In the genomic region with DNA sequence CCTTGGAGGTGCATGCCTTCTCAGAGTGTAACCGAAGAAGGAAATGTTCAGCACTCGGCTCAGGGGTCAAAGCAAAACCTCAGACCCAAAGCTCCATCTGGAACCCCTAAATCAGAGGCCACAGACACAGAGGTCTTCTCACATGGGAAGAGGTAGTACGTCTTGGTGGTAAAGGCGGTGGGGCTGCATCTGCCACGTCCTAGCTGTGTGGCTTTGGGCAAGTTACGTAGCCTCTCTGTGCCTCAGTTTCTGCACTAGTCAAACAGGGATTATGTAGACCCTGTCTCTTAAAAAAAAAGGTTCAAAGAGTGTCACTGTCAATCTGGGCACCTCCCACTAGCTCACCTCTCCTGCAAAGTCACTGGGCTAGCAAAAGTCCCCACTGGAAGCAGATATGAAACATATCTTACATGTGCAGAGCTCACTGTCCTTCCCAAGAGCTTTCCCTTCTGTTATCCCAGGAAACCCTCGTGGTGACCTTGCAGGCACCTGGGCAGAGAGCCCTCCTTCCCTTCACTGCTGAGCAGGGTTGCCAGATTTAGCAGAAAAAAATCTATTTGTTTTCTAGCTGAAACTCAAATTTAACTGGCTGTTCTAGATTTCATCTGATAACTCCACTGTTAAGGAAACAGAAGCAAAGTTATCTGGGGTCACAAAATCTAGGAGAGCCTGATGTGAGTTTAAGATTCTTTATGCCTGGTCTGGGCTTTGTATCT, we compare ENCODE assay signal across 20 cellular contexts. TPM values are rescaled to one million over a fixed set of nuclear protein-coding genes. Genes with fewer than 3 reads are reported as not detected.
A peak's percentile ranks its signal among the peaks of the same experiment; 100 is the strongest.
DNase-seq lines count a peak whose midpoint lies in the region; ATAC-seq and TF ChIP-seq lines count a peak whose summit lies in the region.
"Had no signal": no experiment of that assay in that cellular context is flagged by ENCODE, and none has a peak within 500 bp of the region (broad histone marks: within the 10 kb centered on the region; RNA-seq: fewer than 3 reads in every experiment).

No MANE protein-coding gene starts in this region.

- CTCF ChIA-PET in MCF 10A (lab: Yijun Ruan, JAX): interaction anchor here (0.6 to 12.4 kb wide), 16 partner anchors 9 to 370 kb away, joined by 3 to 258 read pairs (median 3); no protein-coding TSS in a partner anchor
- CTCF ChIA-PET in activated CD8-positive, alpha-beta T cell treated with anti-CD3 and anti-CD28 coated beads, Interleukin-2, amount 10 ng/mL, durations not matched to agents 7 days and 5 days (lab: Charles Lee): no interaction called here

- H3K27ac Mint-ChIP-seq in MCF 10A (ENCODE audit: low read depth, unreplicated experiment) (no peak overlapping the region), type B pancreatic cell (peak overlapping the region; percentile 64)
- H3K27ac Mint-ChIP-seq in dendritic cell treated with granulocyte-macrophage colony-stimulating factor and Interleukin-4, amounts not matched to agents 40 ng/mL and 50 ng/mL, for 4 days: peak overlapping the region; percentile 79
- no peak overlapping the region for H3K27ac Mint-ChIP-seq in activated CD8-positive, alpha-beta T cell treated with anti-CD3 and anti-CD28 coated beads, Interleukin-2, amount 10 ng/mL, durations not matched to agents 7 days and 5 days

- no peak for TF ChIP-seq POLR2A in breast epithelium (IDR thresholded peaks at IDR 0.05)
- TF ChIP-seq POLR2A in right lobe of liver (IDR thresholded peaks at IDR 0.05): no peak

- POLR2A ChIA-PET in MCF 10A (lab: Yijun Ruan, JAX): interaction anchor here (0.8 to 2.2 kb wide), 5 partner anchors 13 to 171 kb away, joined by 3 to 7 read pairs (median 3); no protein-coding TSS in a partner anchor
- POLR2A ChIA-PET in activated CD8-positive, alpha-beta T cell treated with anti-CD3 and anti-CD28 coated beads, Interleukin-2, amount 10 ng/mL, durations not matched to agents 7 days and 5 days (lab: Charles Lee): no interaction called here

- H3K4me1 ChIP-seq in breast epithelium (peaks cover 3 to 24% of the 10 kb centered on the region in 2 donors), right lobe of liver (peaks cover 0 to 37% (median 13%) of the 10 kb centered on the region in 4 donors)
- H3K4me1 ChIP-seq: HAP-1 had no signal

- 58% methylated on average over 6 of the region's 7 CpGs for WGBS in right lobe of liver (ENCODE audit: insufficient coverage, low coverage, low lambda C conversion rate, missing lambda C conversion rate)

- TF ChIP-seq CTCF in breast epithelium (IDR thresholded peaks at IDR 0.05): no peak
- no peak for TF ChIP-seq CTCF in MCF 10A (IDR thresholded peaks at IDR 0.05; ENCODE audit: unreplicated experiment)
- TF ChIP-seq CTCF in right lobe of liver (IDR thresholded peaks at IDR 0.05): no peak
- no peak for TF ChIP-seq CTCF in type B pancreatic cell (conservative IDR thresholded peaks at IDR 0.05)

- no peak overlapping the region for H3K4me3 Mint-ChIP-seq in MCF 10A (ENCODE audit: unreplicated experiment)
- H3K4me3 Mint-ChIP-seq in dendritic cell treated with granulocyte-macrophage colony-stimulating factor and Interleukin-4, amounts not matched to agents 40 ng/mL and 50 ng/mL, for 4 days: no peak overlapping the region
- no peak overlapping the region for H3K4me3 Mint-ChIP-seq in type B pancreatic cell
- no peak overlapping the region for H3K4me3 Mint-ChIP-seq in activated CD8-positive, alpha-beta T cell treated with anti-CD3 and anti-CD28 coated beads, Interleukin-2, amount 10 ng/mL, durations not matched to agents 7 days and 5 days
- H3K4me3 Mint-ChIP-seq: CD4-positive, alpha-beta memory T cell had no signal

- no peaks in the 10 kb centered on the region for H3K9me3 ChIP-seq in breast epithelium
- H3K9me3 ChIP-seq in right lobe of liver: no peaks in the 10 kb centered on the region
- H3K9me3 ChIP-seq: HAP-1 had no signal

- peak; percentile 43 to 76 (median 67) for ATAC-seq in right lobe of liver
- no peak for ATAC-seq in activated CD8-positive, alpha-beta T cell treated with anti-CD3 and anti-CD28 coated beads, Interleukin-2, amount 10 ng/mL, durations not matched to agents 7 days and 5 days
- ATAC-seq: GM12878 had no signal

- H3K36me3 ChIP-seq in breast epithelium (peaks cover 5% of the 10 kb centered on the region), right lobe of liver (peaks cover 0 to 17% (median 0%) of the 10 kb centered on the region in 4 donors)
- H3K36me3 ChIP-seq: HAP-1 had no signal

- no TSS peak for BruUV-seq in MCF 10A (replicated peaks; lab: Mats Ljungman, UMichigan)

- DNase-seq in breast epithelium (ENCODE audit: low spot score in 2 of 2) (no peak), MCF 10A (ENCODE audit: unreplicated experiment) (no peak), right lobe of liver (peak in 2 of 3 donors; percentile 63 to 69), type B pancreatic cell (ENCODE audit: extremely low spot score, unreplicated experiment) (no peak), AG20443 (ENCODE audit: low spot score) (no peak), NCI-H446 (lab: John Stamatoyannopoulos, UW) (no peak)
- no peak for DNase-seq in activated CD8-positive, alpha-beta T cell treated with anti-CD3 and anti-CD28 coated beads, Interleukin-2, amount 10 ng/mL, durations not matched to agents 7 days and 5 days
- DNase-seq: Calu3; CD4-positive, alpha-beta memory T cell; GM23248; NCI-H1105 treated with DMSO at 0.1 percent for 48 hours; NCI-H1694; NCI-H510A treated with DMSO at 0.1 percent for 48 hours; NCI-H82; RPMI8226; SIG-M5 had no signal

- no peak overlapping the region for H3K4me3 ChIP-seq in breast epithelium
- no peak overlapping the region for H3K4me3 ChIP-seq in right lobe of liver
- H3K4me3 ChIP-seq: GM12878, GM23248, HAP-1 had no signal

- no peaks in the 10 kb centered on the region for H3K9me3 Mint-ChIP-seq in MCF 10A (ENCODE audit: unreplicated experiment)
- no peaks in the 10 kb centered on the region for H3K9me3 Mint-ChIP-seq in dendritic cell treated with granulocyte-macrophage colony-stimulating factor and Interleukin-4, amounts not matched to agents 40 ng/mL and 50 ng/mL, for 4 days
- H3K9me3 Mint-ChIP-seq in type B pancreatic cell: no peaks in the 10 kb centered on the region
- H3K9me3 Mint-ChIP-seq in activated CD8-positive, alpha-beta T cell treated with anti-CD3 and anti-CD28 coated beads, Interleukin-2, amount 10 ng/mL, durations not matched to agents 7 days and 5 days (ENCODE audit: insufficient read depth): no peaks in the 10 kb centered on the region

- no peaks in the 10 kb centered on the region for H3K27me3 Mint-ChIP-seq in MCF 10A (ENCODE audit: insufficient read depth, unreplicated experiment)
- no peaks in the 10 kb centered on the region for H3K27me3 Mint-ChIP-seq in dendritic cell treated with granulocyte-macrophage colony-stimulating factor and Interleukin-4, amounts not matched to agents 40 ng/mL and 50 ng/mL, for 4 days
- H3K27me3 Mint-ChIP-seq in type B pancreatic cell: no peaks in the 10 kb centered on the region
- H3K27me3 Mint-ChIP-seq in activated CD8-positive, alpha-beta T cell treated with anti-CD3 and anti-CD28 coated beads, Interleukin-2, amount 10 ng/mL, durations not matched to agents 7 days and 5 days (ENCODE audit: low read depth): peaks cover 39% of the 10 kb centered on the region

- no peaks in the 10 kb centered on the region for H3K27me3 ChIP-seq in breast epithelium
- no peaks in the 10 kb centered on the region for H3K27me3 ChIP-seq in right lobe of liver

- intact Hi-C loops in breast epithelium (cut with DNase I; ENCODE audit: low total_unique reads): loop anchor here (10.0 kb wide), 1 partner anchor 304 kb away; no protein-coding TSS in a partner anchor
- intact Hi-C loops in MCF 10A (cut with micrococcal nuclease): no loop called here
- intact Hi-C loops in dendritic cell treated with granulocyte-macrophage colony-stimulating factor and Interleukin-4, amounts not matched to agents 40 ng/mL and 50 ng/mL, for 4 days (cut with micrococcal nuclease): no loop called here
- intact Hi-C loops in right lobe of liver (cut with DNase I): loop anchor here (10.0 kb wide), 2 partner anchors 214 to 304 kb away; no protein-coding TSS in a partner anchor

- peak overlapping the region; percentile 6 to 34 for H3K27ac ChIP-seq in breast epithelium
- peak overlapping the region in 1 of 3 donors; percentile 43 for H3K27ac ChIP-seq in right lobe of liver
- H3K27ac ChIP-seq: 22Rv1, GM23248 had no signal

- H3K4me1 Mint-ChIP-seq in MCF 10A (ENCODE audit: insufficient read depth, unreplicated experiment) (peaks cover 18% of the 10 kb centered on the region), type B pancreatic cell (ENCODE audit: unreplicated experiment) (peaks cover 62% of the 10 kb centered on the region)
- peaks cover 87% of the 10 kb centered on the region for H3K4me1 Mint-ChIP-seq in dendritic cell treated with granulocyte-macrophage colony-stimulating factor and Interleukin-4, amounts not matched to agents 40 ng/mL and 50 ng/mL, for 4 days (ENCODE audit: low read depth)
- peaks cover 14% of the 10 kb centered on the region for H3K4me1 Mint-ChIP-seq in activated CD8-positive, alpha-beta T cell treated with anti-CD3 and anti-CD28 coated beads, Interleukin-2, amount 10 ng/mL, durations not matched to agents 7 days and 5 days (ENCODE audit: low read depth)

- peaks cover 95% of the 10 kb centered on the region for H3K36me3 Mint-ChIP-seq in MCF 10A (ENCODE audit: insufficient read depth, unreplicated experiment)
- H3K36me3 Mint-ChIP-seq in dendritic cell treated with granulocyte-macrophage colony-stimulating factor and Interleukin-4, amounts not matched to agents 40 ng/mL and 50 ng/mL, for 4 days (ENCODE audit: low read depth): peaks cover 86% of the 10 kb centered on the region
- peaks cover 35% of the 10 kb centered on the region for H3K36me3 Mint-ChIP-seq in type B pancreatic cell
- H3K36me3 Mint-ChIP-seq in activated CD8-positive, alpha-beta T cell treated with anti-CD3 and anti-CD28 coated beads, Interleukin-2, amount 10 ng/mL, durations not matched to agents 7 days and 5 days (ENCODE audit: low read depth): no peaks in the 10 kb centered on the region
- H3K36me3 Mint-ChIP-seq: CD4-positive, alpha-beta memory T cell had no signal

RNA-seq across cellular contexts. Expression of gene NAA20, which starts 18.0 kb away (rescaled TPM):
- total RNA-seq in breast epithelium (10 to 100 TPM; 32.6 to 47.2 (median 44.5) TPM), MCF 10A (2022) (109 and 126 TPM in 2 replicates), right lobe of liver (10 to 100 TPM; 34.0 to 48.0 (median 41.7) TPM), type B pancreatic cell (ENCODE audit: low replicate concordance) (63.5 and 69.4 TPM in 2 replicates)
- total RNA-seq in activated CD8-positive, alpha-beta T cell treated with anti-CD3 and anti-CD28 coated beads, Interleukin-2, amount 10 ng/mL, durations not matched to agents 7 days and 5 days: 10 to 100 TPM; 55.8 to 59.1 TPM

RNA-seq across cellular contexts. Expression of gene CRNKL1, which starts 53.1 kb away (rescaled TPM):
- total RNA-seq in breast epithelium (10 to 100 TPM; 18.9 to 41.6 (median 24.6) TPM), MCF 10A (2022) (19.4 and 20.1 TPM in 2 replicates), right lobe of liver (10 to 100 TPM in 1 of 6 experiments, 1 to 10 TPM in 5; 5.5 to 13.2 (median 7.2) TPM), type B pancreatic cell (ENCODE audit: low replicate concordance) (23.6 and 25.1 TPM in 2 replicates)
- 10 to 100 TPM; 17.4 to 20.8 TPM for total RNA-seq in activated CD8-positive, alpha-beta T cell treated with anti-CD3 and anti-CD28 coated beads, Interleukin-2, amount 10 ng/mL, durations not matched to agents 7 days and 5 days

RNA-seq across cellular contexts. Expression of gene CFAP61, which starts 53.2 kb away (rescaled TPM):
- total RNA-seq in breast epithelium (1 to 10 TPM in 1 of 3 donors, under 1 TPM in 2; 0.33 to 2.4 (median 0.59) TPM), MCF 10A (2022) (1.4 and 1.5 TPM in 2 replicates), right lobe of liver (not detected), type B pancreatic cell (ENCODE audit: low replicate concordance) (0.52 and 5.6 TPM in 2 replicates)
- not detected for total RNA-seq in activated CD8-positive, alpha-beta T cell treated with anti-CD3 and anti-CD28 coated beads, Interleukin-2, amount 10 ng/mL, durations not matched to agents 7 days and 5 days
- total RNA-seq: Calu3; CD4-positive, alpha-beta memory T cell; GM23248 had no signal

Comparison
In these comparisons a context has a peak if more than half of its experiments do, and no peak if none do; other contexts are left out.
1. intact Hi-C loops: an anchor here in breast epithelium (10.0 kb wide) and right lobe of liver (10.0 kb wide); none called in MCF 10A and dendritic cell treated with granulocyte-macrophage colony-stimulating factor and Interleukin-4, amounts not matched to agents 40 ng/mL and 50 ng/mL, for 4 days.
2. DNase-seq: peak in right lobe of liver (2 of 3); none in breast epithelium (0 of 2), MCF 10A (single experiment), type B pancreatic cell (single experiment), activated CD8-positive, alpha-beta T cell treated with anti-CD3 and anti-CD28 coated beads, Interleukin-2, amount 10 ng/mL, durations not matched to agents 7 days and 5 days (single experiment), AG20443 (single experiment) and NCI-H446 (0 of 2).
3. H3K27ac Mint-ChIP-seq: peak in dendritic cell treated with granulocyte-macrophage colony-stimulating factor and Interleukin-4, amounts not matched to agents 40 ng/mL and 50 ng/mL, for 4 days (single experiment) and type B pancreatic cell (single experiment); none in MCF 10A (single experiment) and activated CD8-positive, alpha-beta T cell treated with anti-CD3 and anti-CD28 coated beads, Interleukin-2, amount 10 ng/mL, durations not matched to agents 7 days and 5 days (single experiment).